Comparison of ENCODE assay signal across 31 cellular contexts in genomic region chr20:41505198-41505597, GRCh38.
"Had no signal": no experiment of that assay in that cellular context is flagged by ENCODE, and none has a peak within 500 bp of the region (broad histone marks: within the 10 kb centered on the region; RNA-seq: fewer than 3 reads in every experiment).

No MANE protein-coding gene starts in this region.

- DNase-seq: activated B cell treated with CpG ODN at 0.5 μM for 24 hours; activated CD4-positive, alpha-beta T cell treated with anti-CD3 and anti-CD28 coated beads for 4 hours; activated CD4-positive, alpha-beta T cell treated with anti-CD3 and anti-CD28 coated beads, Interleukin-2, amount 50 U/mL, for 1 hour; activated CD4-positive, alpha-beta T cell treated with anti-CD3 and anti-CD28 coated beads, Interleukin-2, amount 50 U/mL, for 48 hours; activated CD4-positive, CD25-positive, alpha-beta regulatory T cell treated with anti-CD3 and anti-CD28 coated beads, Interleukin-2, amount 50 U/mL, for 72 hours; activated CD8-positive, alpha-beta memory T cell treated with anti-CD3 and anti-CD28 coated beads, Interleukin-2, amount 50 U/mL, for 48 hours; activated effector memory CD4-positive, alpha-beta T cell treated with anti-CD3 and anti-CD28 coated beads, Interleukin-2, amount 50 U/mL, for 16 hours; activated naive CD4-positive, alpha-beta T cell treated with anti-CD3 and anti-CD28 coated beads for 36 hours; adrenal gland; amygdala; aorta; body of pancreas; caudate nucleus; cortex of kidney; effector CD8-positive, alpha-beta T cell; esophagus squamous epithelium; foreskin melanocyte; heart right ventricle; SW 1271; T-cell; T1000; WERI-Rb-1 had no signal

- H3K9me3 ChIP-seq: adrenal gland, body of pancreas had no signal

- H3K27ac ChIP-seq: adrenal gland, body of pancreas, epithelial cell of prostate, esophagus squamous epithelium, gastroesophageal sphincter, heart right ventricle, hepatocyte, WERI-Rb-1 had no signal

- H3K9me3 Mint-ChIP-seq: activated T-helper 2 cell treated with anti-CD3 and anti-CD28 coated beads, Interferon-gamma antibody, Interleukin-2, Interleukin-4, amounts not matched to agents 10 μg/mL and 5 μg/mL and 100 μg/mL, durations not matched to agents 14 hours and 24 hours and 36 hours; T-helper 1 cell treated with Interleukin-12 subunit alpha and Interleukin-12 subunit beta and Interleukin-4 antibody, amounts not matched to agents 30 μg/mL and 1 μg/mL, for 36 hours had no signal

- H3K4me2 ChIP-seq: hepatocyte had no signal

- FAIRE-seq: colon, endometrium, endothelial cell of umbilical vein had no signal

- H2AFZ ChIP-seq: hepatocyte had no signal

- H3K4me1 Mint-ChIP-seq: activated B cell treated with CpG ODN at 0.5 μM for 24 hours had no signal

- H3K4me3 ChIP-seq: adrenal gland, body of pancreas, esophagus squamous epithelium, gastroesophageal sphincter, heart right ventricle, hepatocyte had no signal

- H3K27me3 Mint-ChIP-seq: activated B cell treated with CpG ODN at 0.5 μM for 24 hours; activated naive CD4-positive, alpha-beta T cell treated with anti-CD3 and anti-CD28 coated beads, Interleukin-2, amount 50 U/mL, for 24 hours; T-cell had no signal

- H3K36me3 ChIP-seq: adrenal gland, gastroesophageal sphincter had no signal

- H3K4me3 Mint-ChIP-seq: activated B cell treated with CpG ODN at 0.5 μM for 24 hours; activated naive CD4-positive, alpha-beta T cell treated with anti-CD3 and anti-CD28 coated beads for 36 hours; activated naive CD4-positive, alpha-beta T cell treated with anti-CD3 and anti-CD28 coated beads, Interleukin-2, amount 50 U/mL, for 24 hours; T-cell; T-helper 1 cell treated with Interleukin-12 subunit alpha and Interleukin-12 subunit beta and Interleukin-4 antibody, amounts not matched to agents 30 μg/mL and 1 μg/mL, for 36 hours had no signal

- H3K27ac Mint-ChIP-seq: activated B cell treated with CpG ODN at 0.5 μM for 24 hours; activated naive CD4-positive, alpha-beta T cell treated with anti-CD3 and anti-CD28 coated beads for 36 hours; activated naive CD4-positive, alpha-beta T cell treated with anti-CD3 and anti-CD28 coated beads, Interleukin-2, amount 50 U/mL, for 24 hours; activated T-helper 2 cell treated with anti-CD3 and anti-CD28 coated beads, Interferon-gamma antibody, Interleukin-2, Interleukin-4, amounts not matched to agents 10 μg/mL and 5 μg/mL and 100 μg/mL, durations not matched to agents 14 hours and 24 hours and 36 hours; T-cell; T-helper 1 cell treated with Interleukin-12 subunit alpha and Interleukin-12 subunit beta and Interleukin-4 antibody, amounts not matched to agents 30 μg/mL and 1 μg/mL, for 36 hours had no signal

- ATAC-seq: body of pancreas, gastroesophageal sphincter, heart right ventricle, T-cell had no signal

- H3K27me3 ChIP-seq: adrenal gland, body of pancreas, esophagus squamous epithelium, gastroesophageal sphincter, heart right ventricle, hepatocyte had no signal
